Comparison of ENCODE assay signal across 18 cellular contexts in the genomic region with DNA sequence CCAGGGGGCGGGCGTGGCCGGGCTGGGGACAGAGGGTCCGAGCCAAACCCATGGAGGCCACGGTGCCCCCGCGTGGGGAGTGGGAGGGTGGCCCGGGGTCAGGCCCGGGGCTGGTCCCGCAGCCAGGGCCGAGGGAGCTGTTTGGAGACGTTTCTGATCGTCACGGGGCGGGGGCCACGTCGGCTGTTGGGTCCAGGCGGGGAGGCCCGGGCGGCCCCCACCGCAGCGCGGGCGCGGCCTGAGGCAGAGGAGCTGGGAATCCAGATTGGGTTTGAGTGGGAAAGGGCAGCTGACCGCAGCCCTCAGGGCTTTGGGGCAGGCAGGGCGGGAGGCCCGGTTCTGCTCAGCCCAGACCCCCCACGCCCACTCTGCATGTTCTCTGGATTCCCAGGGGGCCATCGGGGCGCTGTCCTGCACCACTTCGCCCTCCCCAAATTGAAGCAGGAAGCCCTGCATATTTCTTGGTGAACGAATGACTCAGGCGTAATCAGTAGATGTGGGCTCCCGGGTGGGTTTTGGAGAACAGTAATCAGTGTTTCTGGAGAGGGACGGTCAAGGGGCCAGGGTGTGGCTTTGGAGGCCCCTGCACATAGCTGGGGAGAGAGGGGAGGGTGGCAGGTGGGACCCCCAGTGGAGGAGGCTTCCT. TPM values are rescaled to one million over a fixed set of nuclear protein-coding genes. Genes with fewer than 3 reads are reported as not detected.
A peak's percentile ranks its signal among the peaks of the same experiment; 100 is the strongest.
DNase-seq lines count a peak whose midpoint lies in the region; ATAC-seq and TF ChIP-seq lines count a peak whose summit lies in the region.
"Had no signal": no experiment of that assay in that cellular context is flagged by ENCODE, and none has a peak within 500 bp of the region (broad histone marks: within the 10 kb centered on the region; RNA-seq: fewer than 3 reads in every experiment).

No MANE protein-coding gene starts in this region.

- WGBS in heart right ventricle, 2 donors, result no CpG with 5 or more reads among the region's 36 CpGs
- WGBS in psoas muscle, 3 donors, result no CpG with 5 or more reads among the region's 36 CpGs

- H3K4me3 ChIP-seq in heart right ventricle (no peak overlapping the region), psoas muscle (no peak overlapping the region)
- no peak overlapping the region for H3K4me3 ChIP-seq in effector memory CD4-positive, alpha-beta T cell (ENCODE audit: insufficient read depth, low read depth, low read length, poor library complexity, severe bottlenecking)
- H3K4me3 ChIP-seq: GM23248 had no signal

- intact Hi-C loops in activated CD4-positive, alpha-beta T cell treated with anti-CD3 and anti-CD28 coated beads for 36 hours (cut with DNase I, micrococcal nuclease), result no loop called here
- intact Hi-C loops in heart right ventricle (cut with DNase I) (loop anchor here in 2 of 10 donors (10.0 kb wide), 1 partner anchor 53 kb away; a partner anchor contains a TSS), psoas muscle (cut with DNase I) (loop anchor here in 1 of 2 donors (10.0 kb wide), 1 partner anchor 53 kb away; a partner anchor contains a TSS)

- H3K9me3 ChIP-seq in heart right ventricle (no peaks in the 10 kb centered on the region), psoas muscle (no peaks in the 10 kb centered on the region)
- H3K9me3 ChIP-seq in effector memory CD4-positive, alpha-beta T cell (ENCODE audit: control insufficient read depth, low read length), result no peaks in the 10 kb centered on the region

- H3K4me3 Mint-ChIP-seq in activated CD4-positive, alpha-beta T cell treated with anti-CD3 and anti-CD28 coated beads for 36 hours, result no peak overlapping the region
- H3K4me3 Mint-ChIP-seq in activated CD4-positive, alpha-beta T cell treated with anti-CD3 and anti-CD28 coated beads, Interleukin-2, amount 10 ng/mL, durations not matched to agents 7 days and 5 days, result no peak overlapping the region
- H3K4me3 Mint-ChIP-seq: CD14-positive monocyte, nephron had no signal

- ATAC-seq in activated CD4-positive, alpha-beta T cell treated with anti-CD3 and anti-CD28 coated beads for 36 hours, result peak; percentile 34
- ATAC-seq in HG03520 (IDR thresholded peaks at IDR 0.05; ENCODE audit: unreplicated experiment) (peak; percentile 14), heart right ventricle (peak; percentile 44 to 72 (median 57)), psoas muscle (peak; percentile 52 to 57 (median 54))

- H3K36me3 Mint-ChIP-seq in activated CD4-positive, alpha-beta T cell treated with anti-CD3 and anti-CD28 coated beads for 36 hours (ENCODE audit: low read depth), result no peaks in the 10 kb centered on the region
- no peaks in the 10 kb centered on the region for H3K36me3 Mint-ChIP-seq in activated CD4-positive, alpha-beta T cell treated with anti-CD3 and anti-CD28 coated beads, Interleukin-2, amount 10 ng/mL, durations not matched to agents 7 days and 5 days (ENCODE audit: low read depth)
- H3K36me3 Mint-ChIP-seq: CD14-positive monocyte had no signal

- no peaks in the 10 kb centered on the region for H3K9me3 Mint-ChIP-seq in activated CD4-positive, alpha-beta T cell treated with anti-CD3 and anti-CD28 coated beads for 36 hours (ENCODE audit: low read depth)
- H3K9me3 Mint-ChIP-seq in activated CD4-positive, alpha-beta T cell treated with anti-CD3 and anti-CD28 coated beads, Interleukin-2, amount 10 ng/mL, durations not matched to agents 7 days and 5 days, result no peaks in the 10 kb centered on the region
- H3K9me3 Mint-ChIP-seq: activated naive CD4-positive, alpha-beta T cell treated with anti-CD3 and anti-CD28 coated beads for 36 hours; CD14-positive monocyte; nephron had no signal

- H3K36me3 ChIP-seq in heart right ventricle (no peaks in the 10 kb centered on the region), psoas muscle (ENCODE audit: insufficient read depth in 1 of 2, low read depth in 1 of 2) (no peaks in the 10 kb centered on the region)
- H3K36me3 ChIP-seq in effector memory CD4-positive, alpha-beta T cell (ENCODE audit: control insufficient read depth, insufficient read depth, low read length), result no peaks in the 10 kb centered on the region
- H3K36me3 ChIP-seq: WERI-Rb-1 had no signal

- H3K4me1 ChIP-seq in heart right ventricle (peaks cover 0 to 12% (median 2%) of the 10 kb centered on the region in 9 donors), psoas muscle (no peaks in the 10 kb centered on the region)
- H3K4me1 ChIP-seq in effector memory CD4-positive, alpha-beta T cell (ENCODE audit: control insufficient read depth, insufficient read depth, low read length, poor library complexity, severe bottlenecking), result no peaks in the 10 kb centered on the region

- H3K27me3 ChIP-seq in heart right ventricle (no peaks in the 10 kb centered on the region), psoas muscle (ENCODE audit: insufficient read depth in 3 of 3, low read length in 2 of 3) (no peaks in the 10 kb centered on the region)
- no peaks in the 10 kb centered on the region for H3K27me3 ChIP-seq in effector memory CD4-positive, alpha-beta T cell (replicated peaks; ENCODE audit: control insufficient read depth, insufficient read depth, low read length, poor library complexity, severe bottlenecking)

- no peaks in the 10 kb centered on the region for H3K4me1 Mint-ChIP-seq in activated CD4-positive, alpha-beta T cell treated with anti-CD3 and anti-CD28 coated beads for 36 hours
- H3K4me1 Mint-ChIP-seq in activated CD4-positive, alpha-beta T cell treated with anti-CD3 and anti-CD28 coated beads, Interleukin-2, amount 10 ng/mL, durations not matched to agents 7 days and 5 days, result no peaks in the 10 kb centered on the region
- H3K4me1 Mint-ChIP-seq: CD14-positive monocyte had no signal

- H3K27ac Mint-ChIP-seq in activated CD4-positive, alpha-beta T cell treated with anti-CD3 and anti-CD28 coated beads for 36 hours, result no peak overlapping the region
- no peak overlapping the region for H3K27ac Mint-ChIP-seq in activated CD4-positive, alpha-beta T cell treated with anti-CD3 and anti-CD28 coated beads, Interleukin-2, amount 10 ng/mL, durations not matched to agents 7 days and 5 days
- H3K27ac Mint-ChIP-seq: activated naive CD4-positive, alpha-beta T cell treated with anti-CD3 and anti-CD28 coated beads for 36 hours; CD14-positive monocyte; nephron had no signal

- POLR2A ChIA-PET in activated CD4-positive, alpha-beta T cell treated with anti-CD3 and anti-CD28 coated beads for 36 hours (lab: Charles Lee), result no interaction called here
- POLR2A ChIA-PET in activated CD4-positive, alpha-beta T cell treated with anti-CD3 and anti-CD28 coated beads, Interleukin-2, amount 10 ng/mL, durations not matched to agents 7 days and 5 days (lab: Charles Lee), result interaction anchor here (0.6 kb wide), 1 partner anchor 203 kb away, joined by 3 read pairs; no protein-coding TSS in a partner anchor

- CTCF ChIA-PET in activated CD4-positive, alpha-beta T cell treated with anti-CD3 and anti-CD28 coated beads for 36 hours (lab: Charles Lee), result interaction anchor here (0.8 to 5.1 kb wide), 6 partner anchors 65 to 295 kb away, joined by 3 to 24 read pairs (median 5); no protein-coding TSS in a partner anchor
- CTCF ChIA-PET in activated CD4-positive, alpha-beta T cell treated with anti-CD3 and anti-CD28 coated beads, Interleukin-2, amount 10 ng/mL, durations not matched to agents 7 days and 5 days (lab: Charles Lee), result interaction anchor here (0.5 to 2.4 kb wide), 9 partner anchors 12 to 327 kb away, joined by 3 to 9 read pairs (median 3); no protein-coding TSS in a partner anchor

- DNase-seq in activated CD4-positive, alpha-beta T cell treated with anti-CD3 and anti-CD28 coated beads for 36 hours, result no peak
- DNase-seq in activated CD4-positive, alpha-beta T cell treated with anti-CD3 and anti-CD28 coated beads, Interleukin-2, amount 10 ng/mL, durations not matched to agents 7 days and 5 days, result no peak
- DNase-seq in heart right ventricle, result no peak
- no peak for DNase-seq in psoas muscle
- DNase-seq in C1 segment of cervical spinal cord (lab: John Stamatoyannopoulos, UW), result no peak
- no peak for DNase-seq in NAMALWA (ENCODE audit: low spot score)
- no peak for DNase-seq in effector memory CD4-positive, alpha-beta T cell
- DNase-seq: 8988T, GM23248, NCI-H774, WERI-Rb-1 had no signal

- H3K27me3 Mint-ChIP-seq in activated CD4-positive, alpha-beta T cell treated with anti-CD3 and anti-CD28 coated beads for 36 hours, result no peaks in the 10 kb centered on the region
- H3K27me3 Mint-ChIP-seq in activated CD4-positive, alpha-beta T cell treated with anti-CD3 and anti-CD28 coated beads, Interleukin-2, amount 10 ng/mL, durations not matched to agents 7 days and 5 days, result no peaks in the 10 kb centered on the region

- no peak overlapping the region for H3K27ac ChIP-seq in heart right ventricle
- H3K27ac ChIP-seq in psoas muscle, result no peak overlapping the region
- H3K27ac ChIP-seq in effector memory CD4-positive, alpha-beta T cell (ENCODE audit: insufficient read depth, low read length, poor library complexity, severe bottlenecking), result no peak overlapping the region
- H3K27ac ChIP-seq: GM23248, WERI-Rb-1 had no signal

- TF ChIP-seq CTCF in heart right ventricle (IDR thresholded peaks at IDR 0.05), result no peak
- no peak for TF ChIP-seq CTCF in psoas muscle (IDR thresholded peaks at IDR 0.05)

RNA-seq across cellular contexts. Expression of a gene that starts 0.6 kb away (rescaled TPM):
- total RNA-seq in activated CD4-positive, alpha-beta T cell treated with anti-CD3 and anti-CD28 coated beads for 36 hours, result 100 to 1,000 TPM; 106 to 137 TPM
- 100 to 1,000 TPM in 1 of 2 experiments, 10 to 100 TPM in 1; 77.5 to 106 TPM for total RNA-seq in activated CD4-positive, alpha-beta T cell treated with anti-CD3 and anti-CD28 coated beads, Interleukin-2, amount 10 ng/mL, durations not matched to agents 7 days and 5 days
- total RNA-seq in heart right ventricle, result 10 to 100 TPM; 45.9 to 95.8 (median 74.2) TPM
- 100 to 1,000 TPM; 225 to 356 TPM for polyA plus RNA-seq in heart right ventricle
- total RNA-seq in psoas muscle, result 10 to 100 TPM; 46.3 to 91.8 (median 66.9) TPM
- polyA plus RNA-seq in psoas muscle, result 100 to 1,000 TPM in 2 of 3 donors, 10 to 100 TPM in 1; 75.4 to 163 (median 130) TPM

RNA-seq across cellular contexts. Expression of a gene that starts 28.2 kb away (rescaled TPM):
- 1 to 10 TPM; 2.1 TPM for total RNA-seq in activated CD4-positive, alpha-beta T cell treated with anti-CD3 and anti-CD28 coated beads for 36 hours
- 1 to 10 TPM; 3.7 to 5.4 TPM for total RNA-seq in activated CD4-positive, alpha-beta T cell treated with anti-CD3 and anti-CD28 coated beads, Interleukin-2, amount 10 ng/mL, durations not matched to agents 7 days and 5 days
- 10 to 100 TPM; 12.5 to 49.9 (median 39.9) TPM for total RNA-seq in heart right ventricle
- 10 to 100 TPM; 45.7 to 48.5 TPM for polyA plus RNA-seq in heart right ventricle
- 1,000 to 10,000 TPM; 1,884 to 7,638 (median 4,017) TPM for total RNA-seq in psoas muscle
- polyA plus RNA-seq in psoas muscle, result 1,000 to 10,000 TPM; 1,367 to 5,833 (median 3,289) TPM
- total RNA-seq: fibroblast of lung, GM23248, renal cortical epithelial cell had no signal
- polyA plus RNA-seq: CD14-positive monocyte, fibroblast of lung, GM23248 had no signal

RNA-seq across cellular contexts. Expression of a gene that starts 49.9 kb away (rescaled TPM):
- total RNA-seq in activated CD4-positive, alpha-beta T cell treated with anti-CD3 and anti-CD28 coated beads for 36 hours, result not detected
- total RNA-seq in activated CD4-positive, alpha-beta T cell treated with anti-CD3 and anti-CD28 coated beads, Interleukin-2, amount 10 ng/mL, durations not matched to agents 7 days and 5 days, result not detected
- 1,000 to 10,000 TPM in 2 of 10 donors, 100 to 1,000 TPM in 8; 235 to 1,965 (median 391) TPM for total RNA-seq in heart right ventricle
- 1,000 to 10,000 TPM in 1 of 2 donors, 100 to 1,000 TPM in 1; 653 to 1,642 TPM for polyA plus RNA-seq in heart right ventricle
- total RNA-seq in psoas muscle, result over 10,000 TPM in 1 of 4 donors, 1,000 to 10,000 TPM in 3; 2,069 to 10,740 (median 4,409) TPM
- polyA plus RNA-seq in psoas muscle, result 1,000 to 10,000 TPM; 1,446 to 5,104 (median 4,933) TPM
- total RNA-seq: activated naive CD4-positive, alpha-beta T cell treated with anti-CD3 and anti-CD28 coated beads for 36 hours had no signal
- polyA plus RNA-seq: CD14-positive monocyte, GM23248 had no signal

RNA-seq across cellular contexts. Expression of a gene that starts 56.0 kb away (rescaled TPM):
- under 1 TPM; 0.07 to 0.09 TPM for total RNA-seq in activated CD4-positive, alpha-beta T cell treated with anti-CD3 and anti-CD28 coated beads for 36 hours
- total RNA-seq in activated CD4-positive, alpha-beta T cell treated with anti-CD3 and anti-CD28 coated beads, Interleukin-2, amount 10 ng/mL, durations not matched to agents 7 days and 5 days, result under 1 TPM in 1 of 2 experiments, not detected in 1; 0.05 TPM
- total RNA-seq in heart right ventricle (1 to 10 TPM; 2.3 to 4.9 (median 3.5) TPM), psoas muscle (1 to 10 TPM; 1.6 to 8.9 (median 2.4) TPM)
- polyA plus RNA-seq in heart right ventricle (1 to 10 TPM in 1 of 2 donors, under 1 TPM in 1; 0.09 to 6.5 TPM), psoas muscle (under 1 TPM; 0.16 to 1.00 (median 0.61) TPM)
- total RNA-seq: fibroblast of lung, GM23248, liver, renal cortical epithelial cell had no signal
- polyA plus RNA-seq: CD14-positive monocyte, fibroblast of lung, GM23248, liver had no signal

Comparison
In these comparisons a context has a peak if more than half of its experiments do, and no peak if none do; other contexts are left out.
1. RNA of a gene that starts 28.2 kb away (total RNA-seq): 1,884 to 7,638 TPM in psoas muscle; 12.5 to 49.9 TPM in heart right ventricle, 3.7 to 5.4 TPM in activated CD4-positive, alpha-beta T cell treated with anti-CD3 and anti-CD28 coated beads, Interleukin-2, amount 10 ng/mL, durations not matched to agents 7 days and 5 days and 2.1 TPM in activated CD4-positive, alpha-beta T cell treated with anti-CD3 and anti-CD28 coated beads for 36 hours; every median in the first group is over 10 times any median in the second.
2. RNA of a gene that starts 49.9 kb away (total RNA-seq): 2,069 to 10,740 TPM in psoas muscle and 235 to 1,965 TPM in heart right ventricle; not detected in activated CD4-positive, alpha-beta T cell treated with anti-CD3 and anti-CD28 coated beads for 36 hours and not detected in activated CD4-positive, alpha-beta T cell treated with anti-CD3 and anti-CD28 coated beads, Interleukin-2, amount 10 ng/mL, durations not matched to agents 7 days and 5 days; every median in the first group is over 100 times any median in the second.
3. Peak in every context shown above with its lines, with median percentiles within 50 percentile points of each other: ATAC-seq.